Comparison of ENCODE assay signal across 27 cellular contexts in the genomic region with DNA sequence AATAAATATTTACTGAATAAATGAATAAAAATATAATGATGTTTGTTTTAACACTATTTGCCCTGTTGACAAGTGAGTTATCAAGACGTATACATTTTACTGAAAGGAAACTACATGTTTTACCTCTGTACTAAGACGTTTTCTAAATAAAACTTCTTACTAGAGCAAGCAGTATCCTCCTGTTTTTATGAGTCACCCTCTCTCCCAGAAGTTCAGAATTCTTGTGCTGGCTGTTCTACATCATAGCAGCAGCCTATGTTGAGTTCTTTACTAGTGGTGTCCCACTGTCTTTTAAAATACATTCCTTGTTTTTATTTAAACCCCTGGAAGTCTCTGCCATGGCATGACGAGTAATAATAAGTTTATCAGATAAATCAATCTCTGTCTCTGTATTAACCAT.
DNase-seq lines count a peak whose midpoint lies in the region; ATAC-seq, FAIRE-seq and TF ChIP-seq lines count a peak whose summit lies in the region.
"Had no signal": no experiment of that assay in that cellular context is flagged by ENCODE, and none has a peak within 500 bp of the region (broad histone marks: within the 10 kb centered on the region; RNA-seq: fewer than 3 reads in every experiment).

No MANE protein-coding gene starts in this region.

- H3K27ac Mint-ChIP-seq in activated CD8-positive, alpha-beta memory T cell treated with anti-CD3 and anti-CD28 coated beads, Interleukin-2, amount 10 ng/mL, durations not matched to agents 7 days and 5 days, result no peak overlapping the region
- H3K27ac Mint-ChIP-seq: activated naive CD4-positive, alpha-beta T cell treated with anti-CD3 and anti-CD28 coated beads, Interleukin-2, amount 10 ng/mL, durations not matched to agents 7 days and 5 days; T-helper 17 cell had no signal

- H3K4me1 Mint-ChIP-seq in activated CD8-positive, alpha-beta memory T cell treated with anti-CD3 and anti-CD28 coated beads, Interleukin-2, amount 10 ng/mL, durations not matched to agents 7 days and 5 days, result no peaks in the 10 kb centered on the region
- H3K4me1 Mint-ChIP-seq: activated naive CD4-positive, alpha-beta T cell treated with anti-CD3 and anti-CD28 coated beads, Interleukin-2, amount 10 ng/mL, durations not matched to agents 7 days and 5 days; T-helper 17 cell had no signal

- FAIRE-seq in endometrium (lab: Jason Lieb, UNC) (peak; percentile 8), GM12892 (lab: Jason Lieb, UNC) (no peak), D721Med (lab: Jason Lieb, UNC) (no peak)
- FAIRE-seq: A549, frontal cortex, H1 had no signal

- no peak overlapping the region for H3K4me3 ChIP-seq in RWPE2 (ENCODE audit: severe bottlenecking)
- H3K4me3 ChIP-seq: A549, colonic mucosa, MG63, Peyer's patch, upper lobe of right lung had no signal

- no peaks in the 10 kb centered on the region for H3K36me3 ChIP-seq in RWPE2 (ENCODE audit: low read depth)
- H3K36me3 ChIP-seq: colonic mucosa, MG63, Peyer's patch, upper lobe of right lung had no signal

- H3K27me3 Mint-ChIP-seq in activated CD8-positive, alpha-beta memory T cell treated with anti-CD3 and anti-CD28 coated beads, Interleukin-2, amount 10 ng/mL, durations not matched to agents 7 days and 5 days, result no peaks in the 10 kb centered on the region
- H3K27me3 Mint-ChIP-seq: activated naive CD4-positive, alpha-beta T cell treated with anti-CD3 and anti-CD28 coated beads, Interleukin-2, amount 10 ng/mL, durations not matched to agents 7 days and 5 days; T-helper 17 cell had no signal

- intact Hi-C loops in Right ventricle myocardium superior (cut with DNase I), result no loop called here

- no peak overlapping the region for H3K4me3 Mint-ChIP-seq in activated CD8-positive, alpha-beta memory T cell treated with anti-CD3 and anti-CD28 coated beads, Interleukin-2, amount 10 ng/mL, durations not matched to agents 7 days and 5 days
- H3K4me3 Mint-ChIP-seq: activated naive CD4-positive, alpha-beta T cell treated with anti-CD3 and anti-CD28 coated beads, Interleukin-2, amount 10 ng/mL, durations not matched to agents 7 days and 5 days; T-helper 17 cell had no signal

- DNase-seq in EH (ENCODE audit: low read depth) (peak; percentile 45), RWPE2 (ENCODE audit: low spot score) (no peak), kidney glomerular epithelial cell (lab: John Stamatoyannopoulos, UW) (peak; percentile 14), GM12892 (ENCODE audit: insufficient read length) (no peak), Right ventricle myocardium superior (no peak), D721Med (ENCODE audit: insufficient read length, low spot score) (no peak)
- DNase-seq in activated CD8-positive, alpha-beta memory T cell treated with anti-CD3 and anti-CD28 coated beads, Interleukin-2, amount 10 ng/mL, durations not matched to agents 7 days and 5 days, result no peak
- DNase-seq: activated CD4-positive, alpha-beta T cell treated with anti-CD3 and anti-CD28 coated beads for 4 hours; activated naive CD4-positive, alpha-beta T cell treated with anti-CD3 and anti-CD28 coated beads, Interleukin-2, amount 10 ng/mL, durations not matched to agents 7 days and 5 days; anterior cingulate cortex; Caco-2; colonic mucosa; islet precursor cell; MG63; NCI-H1436; NCI-H510A; NK-92 treated with Interleukin-12 subunit alpha and Interleukin-12 subunit beta, amount 100 ng/mL, for 24 hours; nucleus accumbens; Peyer's patch; right cardiac atrium; substantia nigra; T-helper 17 cell; upper lobe of right lung had no signal

- no peaks in the 10 kb centered on the region for H3K4me1 ChIP-seq in RWPE2 (ENCODE audit: insufficient read depth, poor library complexity, severe bottlenecking)
- H3K4me1 ChIP-seq: A549, Caco-2, colonic mucosa, Peyer's patch, upper lobe of right lung had no signal

- H3K27me3 ChIP-seq in RWPE2 (ENCODE audit: insufficient read depth, poor library complexity, severe bottlenecking), result no peaks in the 10 kb centered on the region
- H3K27me3 ChIP-seq: colonic mucosa, MG63, Peyer's patch, upper lobe of right lung had no signal

- peak; percentile 45; the same call in 1 of the 3 replicates for ATAC-seq in RWPE2 (ENCODE audit: low read depth)
- no peak for ATAC-seq in Right ventricle myocardium superior (ENCODE audit: poor library complexity)
- no peak for ATAC-seq in activated CD8-positive, alpha-beta memory T cell treated with anti-CD3 and anti-CD28 coated beads, Interleukin-2, amount 10 ng/mL, durations not matched to agents 7 days and 5 days
- ATAC-seq: A549, right cardiac atrium, T-helper 17 cell, upper lobe of right lung had no signal

- H3K36me3 Mint-ChIP-seq in activated CD8-positive, alpha-beta memory T cell treated with anti-CD3 and anti-CD28 coated beads, Interleukin-2, amount 10 ng/mL, durations not matched to agents 7 days and 5 days, result no peaks in the 10 kb centered on the region
- H3K36me3 Mint-ChIP-seq: activated naive CD4-positive, alpha-beta T cell treated with anti-CD3 and anti-CD28 coated beads, Interleukin-2, amount 10 ng/mL, durations not matched to agents 7 days and 5 days had no signal

- TF ChIP-seq POLR2A in GM12892 (IDR thresholded peaks at IDR 0.05; ENCODE audit: low read depth, low read length), result no peak

- no peak overlapping the region for H3K27ac ChIP-seq in RWPE2 (ENCODE audit: poor library complexity, severe bottlenecking)
- H3K27ac ChIP-seq: A549, colonic mucosa, Peyer's patch, upper lobe of right lung had no signal

- CTCF ChIA-PET in activated CD8-positive, alpha-beta memory T cell treated with anti-CD3 and anti-CD28 coated beads, Interleukin-2, amount 10 ng/mL, durations not matched to agents 7 days and 5 days (lab: Charles Lee), result no interaction called here

- no peak for TF ChIP-seq CTCF in RWPE2 (IDR thresholded peaks at IDR 0.05; ENCODE audit: poor library complexity, severe bottlenecking)
- no peak for TF ChIP-seq CTCF in D721Med (IDR thresholded peaks at IDR 0.05; ENCODE audit: insufficient read depth, missing control alignments)

- H3K9me3 Mint-ChIP-seq in activated CD8-positive, alpha-beta memory T cell treated with anti-CD3 and anti-CD28 coated beads, Interleukin-2, amount 10 ng/mL, durations not matched to agents 7 days and 5 days (ENCODE audit: low read depth), result peaks cover 4% of the 10 kb centered on the region

- peaks cover under 1% of the 10 kb centered on the region for H3K9me3 ChIP-seq in RWPE2 (ENCODE audit: severe bottlenecking)
- H3K9me3 ChIP-seq: Caco-2, colonic mucosa, MG63 had no signal

Comparison
In these comparisons a context has a peak if more than half of its experiments do, and no peak if none do; other contexts are left out.
1. DNase-seq: peak in EH (single experiment) and kidney glomerular epithelial cell (single experiment); none in RWPE2 (single experiment), GM12892 (single experiment), Right ventricle myocardium superior (single experiment), D721Med (single experiment) and activated CD8-positive, alpha-beta memory T cell treated with anti-CD3 and anti-CD28 coated beads, Interleukin-2, amount 10 ng/mL, durations not matched to agents 7 days and 5 days (single experiment).